1 cellular context compared by ENCODE assay signal in genomic region chr20:51800132-51800721, GRCh38.
TF ChIP-seq lines count a peak whose summit lies in the region.

No MANE protein-coding gene starts in this region.

TF ChIP-seq in K562, 482 proteins besides CTCF, POLR2A, EP300 and RAD21 (continued from another document):
- TF ChIP-seq ZBTB11 (CRISPR knock-in tag; IDR thresholded peaks at IDR 0.05) (peak in 1 of 3 experiments; percentile 14; a peak in 1 of 6 replicates), ZNF668 (CRISPR knock-in tag; IDR thresholded peaks at IDR 0.05) (no peak), ZBTB7A (IDR thresholded peaks at IDR 0.05; ENCODE audit: borderline replicate concordance, control insufficient read depth, low read depth, low read length) (peak; percentile 81), SMC3 (conservative IDR thresholded peaks at IDR 0.05; ENCODE audit: insufficient read depth, low read depth, low read length) (0 out of 2 replicates have a peak, but pooled peaks have one; percentile 41)
